1 cellular context compared by ENCODE assay signal in the genomic region with DNA sequence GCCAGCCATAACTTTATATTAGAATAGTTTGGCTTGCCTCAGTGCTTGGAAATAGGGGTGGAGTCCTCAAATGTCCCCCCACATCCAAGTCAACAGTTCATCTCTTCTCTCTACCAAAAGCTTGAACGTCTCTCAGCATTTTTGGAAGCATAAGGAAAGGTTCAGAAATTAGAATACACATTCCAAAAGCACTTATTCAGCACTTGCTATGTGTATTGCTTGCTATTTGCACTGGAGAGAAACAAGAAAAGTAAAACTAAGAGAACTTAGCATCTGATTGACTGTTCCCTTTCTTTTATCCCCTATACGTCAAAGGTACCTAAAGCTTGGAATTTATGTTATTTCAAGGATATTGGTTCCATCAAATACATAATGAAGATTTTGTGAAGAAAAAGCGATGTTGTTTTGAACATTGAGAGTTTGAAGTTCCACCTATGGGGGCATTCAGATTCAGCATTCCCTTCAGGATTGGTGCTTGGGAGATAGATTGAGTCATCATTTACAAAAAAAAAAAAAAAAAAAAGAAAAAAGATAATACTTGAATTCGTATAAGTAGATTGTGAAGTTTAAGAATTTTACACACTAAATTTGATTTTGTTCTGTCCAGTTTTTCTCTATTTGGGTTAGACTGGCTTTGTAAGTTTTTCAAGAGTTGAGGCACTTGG.
TF ChIP-seq lines count a peak whose summit lies in the region.

No MANE protein-coding gene starts in this region.

TF ChIP-seq in liver, 16 proteins besides CTCF, POLR2A, EP300 and RAD21 (continued from another document):
- TF ChIP-seq, protein P1, sequence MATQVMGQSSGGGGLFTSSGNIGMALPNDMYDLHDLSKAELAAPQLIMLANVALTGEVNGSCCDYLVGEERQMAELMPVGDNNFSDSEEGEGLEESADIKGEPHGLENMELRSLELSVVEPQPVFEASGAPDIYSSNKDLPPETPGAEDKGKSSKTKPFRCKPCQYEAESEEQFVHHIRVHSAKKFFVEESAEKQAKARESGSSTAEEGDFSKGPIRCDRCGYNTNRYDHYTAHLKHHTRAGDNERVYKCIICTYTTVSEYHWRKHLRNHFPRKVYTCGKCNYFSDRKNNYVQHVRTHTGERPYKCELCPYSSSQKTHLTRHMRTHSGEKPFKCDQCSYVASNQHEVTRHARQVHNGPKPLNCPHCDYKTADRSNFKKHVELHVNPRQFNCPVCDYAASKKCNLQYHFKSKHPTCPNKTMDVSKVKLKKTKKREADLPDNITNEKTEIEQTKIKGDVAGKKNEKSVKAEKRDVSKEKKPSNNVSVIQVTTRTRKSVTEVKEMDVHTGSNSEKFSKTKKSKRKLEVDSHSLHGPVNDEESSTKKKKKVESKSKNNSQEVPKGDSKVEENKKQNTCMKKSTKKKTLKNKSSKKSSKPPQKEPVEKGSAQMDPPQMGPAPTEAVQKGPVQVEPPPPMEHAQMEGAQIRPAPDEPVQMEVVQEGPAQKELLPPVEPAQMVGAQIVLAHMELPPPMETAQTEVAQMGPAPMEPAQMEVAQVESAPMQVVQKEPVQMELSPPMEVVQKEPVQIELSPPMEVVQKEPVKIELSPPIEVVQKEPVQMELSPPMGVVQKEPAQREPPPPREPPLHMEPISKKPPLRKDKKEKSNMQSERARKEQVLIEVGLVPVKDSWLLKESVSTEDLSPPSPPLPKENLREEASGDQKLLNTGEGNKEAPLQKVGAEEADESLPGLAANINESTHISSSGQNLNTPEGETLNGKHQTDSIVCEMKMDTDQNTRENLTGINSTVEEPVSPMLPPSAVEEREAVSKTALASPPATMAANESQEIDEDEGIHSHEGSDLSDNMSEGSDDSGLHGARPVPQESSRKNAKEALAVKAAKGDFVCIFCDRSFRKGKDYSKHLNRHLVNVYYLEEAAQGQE (IDR thresholded peaks at IDR 0.05), result no peak
